In the genomic region with DNA sequence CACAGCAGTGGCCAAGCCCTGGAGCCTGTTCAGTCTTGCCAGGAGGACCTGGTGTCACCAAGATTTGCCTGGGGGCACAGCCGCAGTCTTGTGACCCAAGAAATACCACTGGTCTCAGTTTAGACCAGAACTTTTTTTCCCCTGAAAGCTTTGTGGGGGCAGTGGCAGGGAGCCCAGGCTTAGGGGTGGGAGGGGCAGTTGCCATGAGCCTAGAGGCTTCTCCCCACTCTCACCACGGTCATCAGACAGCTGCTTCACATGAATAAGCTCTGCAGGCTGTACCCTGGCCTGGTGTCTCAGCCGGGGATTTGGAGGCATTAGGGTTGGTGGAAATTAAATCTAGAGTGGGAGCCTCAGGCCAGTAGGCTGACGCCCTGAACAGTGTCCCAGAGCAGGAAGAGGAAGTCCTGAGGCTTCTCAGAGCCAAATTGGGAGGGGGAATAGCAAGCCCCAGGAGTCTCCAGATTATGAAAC, we compare ENCODE assay signal across 14 cellular contexts.
DNase-seq lines count a peak whose midpoint lies in the region; ATAC-seq and TF ChIP-seq lines count a peak whose summit lies in the region.
"Had no signal": no experiment of that assay in that cellular context is flagged by ENCODE, and none has a peak within 500 bp of the region (broad histone marks: within the 10 kb centered on the region; RNA-seq: fewer than 3 reads in every experiment).

No MANE protein-coding gene starts in this region.

- H3K27ac Mint-ChIP-seq in type B pancreatic cell: no peak overlapping the region
- H3K27ac Mint-ChIP-seq: activated CD4-positive, alpha-beta memory T cell treated with anti-CD3 and anti-CD28 coated beads for 36 hours; activated naive CD8-positive, alpha-beta T cell treated with anti-CD3 and anti-CD28 coated beads for 36 hours had no signal

- no peaks in the 10 kb centered on the region for H3K9me3 Mint-ChIP-seq in type B pancreatic cell
- H3K9me3 Mint-ChIP-seq: activated CD4-positive, alpha-beta memory T cell treated with anti-CD3 and anti-CD28 coated beads for 36 hours; activated naive CD8-positive, alpha-beta T cell treated with anti-CD3 and anti-CD28 coated beads for 36 hours had no signal

- no peaks in the 10 kb centered on the region for H3K27me3 Mint-ChIP-seq in type B pancreatic cell

- intact Hi-C loops in dorsolateral prefrontal cortex (cut with DNase I): loop anchor here (1.0 to 5.0 kb wide), 2 partner anchors 74 to 75 kb away; partner anchors contain the start of gene SLC16A1 (in 1 of the 2)

- H3K27me3 ChIP-seq in ACC112 (ENCODE audit: insufficient read depth, low read length) (no peaks in the 10 kb centered on the region), Loucy (ENCODE audit: insufficient read depth, low read length, poor library complexity, severe bottlenecking) (no peaks in the 10 kb centered on the region), dorsolateral prefrontal cortex (no peaks in the 10 kb centered on the region), mucosa of rectum (ENCODE audit: control insufficient read depth in 2 of 2, insufficient read depth in 2 of 2, low read length in 2 of 2) (no peaks in the 10 kb centered on the region)
- H3K27me3 ChIP-seq: SJSA1, thyroid gland had no signal

- H3K4me1 ChIP-seq in ACC112 (ENCODE audit: control insufficient read depth, insufficient read depth, low read length, unreplicated experiment) (peaks cover 15% of the 10 kb centered on the region), Loucy (ENCODE audit: insufficient read depth, low read length, poor library complexity, severe bottlenecking) (no peaks in the 10 kb centered on the region), mucosa of rectum (ENCODE audit: control insufficient read depth in 2 of 2, insufficient read depth in 2 of 2, low read length in 2 of 2) (peaks cover 13 to 25% of the 10 kb centered on the region in 2 donors)
- H3K4me1 ChIP-seq: thyroid gland had no signal

- H3K4me2 ChIP-seq in Loucy (ENCODE audit: low read depth, low read length, poor library complexity, severe bottlenecking): no peak overlapping the region

- no peak overlapping the region for H3K4me3 Mint-ChIP-seq in type B pancreatic cell
- H3K4me3 Mint-ChIP-seq: activated CD4-positive, alpha-beta memory T cell treated with anti-CD3 and anti-CD28 coated beads for 36 hours; activated naive CD8-positive, alpha-beta T cell treated with anti-CD3 and anti-CD28 coated beads for 36 hours had no signal

- no peak overlapping the region for H3K27ac ChIP-seq in ACC112 (ENCODE audit: low read depth, low read length)
- H3K27ac ChIP-seq in dorsolateral prefrontal cortex: peak overlapping the region in 54 of 59 donors; percentile 15 to 89 (median 69)
- peak overlapping the region; percentile 72 to 77 for H3K27ac ChIP-seq in mucosa of rectum (ENCODE audit: low read depth in 2 of 2, low read length in 2 of 2)
- H3K27ac ChIP-seq: neutrophil, SJSA1, thyroid gland had no signal

- H3K79me2 ChIP-seq in ACC112 (ENCODE audit: control insufficient read depth, insufficient read depth, low read length, unreplicated experiment): no peaks in the 10 kb centered on the region
- no peaks in the 10 kb centered on the region for H3K79me2 ChIP-seq in Loucy (ENCODE audit: insufficient read depth, low read length)

- peak in 3 of 10 donors; percentile 19 to 56 (median 34) for DNase-seq in dorsolateral prefrontal cortex
- no peak for DNase-seq in LoVo (ENCODE audit: low spot score)
- DNase-seq in type B pancreatic cell (ENCODE audit: extremely low spot score, unreplicated experiment): no peak
- no peak for DNase-seq in activated CD4-positive, alpha-beta T cell treated with anti-CD3 and anti-CD28 coated beads for 4 hours
- DNase-seq: activated CD4-positive, alpha-beta memory T cell treated with anti-CD3 and anti-CD28 coated beads for 36 hours; activated naive CD8-positive, alpha-beta T cell treated with anti-CD3 and anti-CD28 coated beads for 36 hours; effector CD4-positive, alpha-beta T cell; thyroid gland had no signal

- ATAC-seq in HG02973 (IDR thresholded peaks at IDR 0.05; ENCODE audit: unreplicated experiment): no peak

- H3K4me3 ChIP-seq in ACC112 (ENCODE audit: low read depth, low read length): no peak overlapping the region
- H3K4me3 ChIP-seq in Loucy (ENCODE audit: low read length, poor library complexity, severe bottlenecking): no peak overlapping the region
- H3K4me3 ChIP-seq in dorsolateral prefrontal cortex: no peak overlapping the region
- H3K4me3 ChIP-seq in mucosa of rectum (ENCODE audit: low read length in 2 of 2): no peak overlapping the region
- H3K4me3 ChIP-seq: SJSA1, thyroid gland had no signal

- H2AFZ ChIP-seq in ACC112 (ENCODE audit: low read length, unreplicated experiment): peak overlapping the region; percentile 10
- peak overlapping the region; percentile 34; the same call in 1 of the 2 replicates for H2AFZ ChIP-seq in Loucy (ENCODE audit: low read length)

- H3K9me3 ChIP-seq in Loucy (ENCODE audit: insufficient read depth, low read depth, low read length): no peaks in the 10 kb centered on the region
- no peaks in the 10 kb centered on the region for H3K9me3 ChIP-seq in mucosa of rectum (ENCODE audit: control insufficient read depth in 2 of 2, low read length in 2 of 2)
- H3K9me3 ChIP-seq: neutrophil, SJSA1, thyroid gland had no signal

- no peaks in the 10 kb centered on the region for H3K36me3 Mint-ChIP-seq in type B pancreatic cell
- H3K36me3 Mint-ChIP-seq: activated CD4-positive, alpha-beta memory T cell treated with anti-CD3 and anti-CD28 coated beads for 36 hours; activated naive CD8-positive, alpha-beta T cell treated with anti-CD3 and anti-CD28 coated beads for 36 hours had no signal

- no peaks in the 10 kb centered on the region for H3F3A ChIP-seq in Loucy (ENCODE audit: low read depth)

- H3K36me3 ChIP-seq in ACC112 (ENCODE audit: insufficient read depth, low read length) (no peaks in the 10 kb centered on the region), Loucy (ENCODE audit: insufficient read depth, low read length) (no peaks in the 10 kb centered on the region), mucosa of rectum (ENCODE audit: control insufficient read depth in 2 of 2, insufficient read depth in 2 of 2, low read length in 2 of 2) (no peaks in the 10 kb centered on the region)
- H3K36me3 ChIP-seq: neutrophil, SJSA1, thyroid gland had no signal

- no peaks in the 10 kb centered on the region for H3K9me2 ChIP-seq in Loucy (replicated peaks; ENCODE audit: low read depth, low read length)

- H3K9ac ChIP-seq in Loucy (ENCODE audit: low read depth, low read length, poor library complexity, severe bottlenecking): no peak overlapping the region
- peak overlapping the region; percentile 46 to 47 for H3K9ac ChIP-seq in mucosa of rectum (ENCODE audit: low read depth in 1 of 2, low read length in 2 of 2)

- H4K20me1 ChIP-seq in Loucy (ENCODE audit: insufficient read depth, low read length, poor library complexity, severe bottlenecking): no peaks in the 10 kb centered on the region

- no peak for TF ChIP-seq CTCF in Loucy (conservative IDR thresholded peaks at IDR 0.05; ENCODE audit: low read length)
- TF ChIP-seq CTCF in dorsolateral prefrontal cortex (IDR thresholded peaks at IDR 0.05 in 54 of 56, conservative IDR thresholded peaks at IDR 0.05 in 2 of 56; ENCODE audit: low read depth in 1 of 56, partially characterized antibody in 56 of 56): no peak
- TF ChIP-seq CTCF in type B pancreatic cell (conservative IDR thresholded peaks at IDR 0.05): no peak

- peaks cover 18% of the 10 kb centered on the region for H3K4me1 Mint-ChIP-seq in type B pancreatic cell (ENCODE audit: unreplicated experiment)
- H3K4me1 Mint-ChIP-seq: activated naive CD8-positive, alpha-beta T cell treated with anti-CD3 and anti-CD28 coated beads for 36 hours had no signal
